6 cellular contexts compared by ENCODE assay signal in the genomic region with DNA sequence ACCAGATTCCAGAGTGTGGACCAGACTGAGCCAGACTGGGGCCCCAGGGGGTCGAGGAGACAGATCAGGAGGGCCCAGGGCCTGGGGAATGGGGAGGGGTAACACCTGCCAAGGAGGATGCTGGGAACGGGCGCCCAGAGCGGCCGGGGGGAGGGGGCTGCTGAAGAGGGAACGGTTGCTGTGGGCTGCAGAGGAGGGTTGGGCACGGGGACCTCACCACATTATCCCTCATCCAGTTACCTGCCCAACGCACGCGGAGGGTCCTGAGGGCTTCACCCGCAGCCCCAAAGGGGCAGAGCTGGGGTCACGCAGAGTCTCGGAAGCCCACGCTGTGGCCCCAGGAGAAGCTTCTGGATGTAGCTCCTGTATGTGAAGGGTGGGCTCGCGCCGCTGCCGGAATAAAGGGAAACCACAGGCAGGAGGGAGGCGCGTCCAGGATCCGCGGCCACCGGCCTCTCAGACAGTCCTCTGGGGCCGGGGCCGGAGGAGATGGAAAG. TPM values are rescaled to one million over a fixed set of nuclear protein-coding genes. Genes with fewer than 3 reads are reported as not detected.
A peak's percentile ranks its signal among the peaks of the same experiment; 100 is the strongest.
DNase-seq lines count a peak whose midpoint lies in the region; ATAC-seq and TF ChIP-seq lines count a peak whose summit lies in the region.

No MANE protein-coding gene starts in this region.

- peaks cover 22 to 23% of the 10 kb centered on the region in 2 donors for H3K4me1 ChIP-seq in adrenal gland (replicated peaks in 1 of 2)
- H3K4me1 ChIP-seq in muscle layer of duodenum (ENCODE audit: control insufficient read depth in 1 of 2, insufficient read depth in 2 of 2, low read length in 2 of 2), result peaks cover 4 to 27% of the 10 kb centered on the region in 2 donors

- H3K27ac ChIP-seq in adrenal gland, result peak overlapping the region in 3 of 5 donors; percentile 27 to 95 (median 73)
- no peak overlapping the region for H3K27ac ChIP-seq in muscle layer of duodenum (ENCODE audit: low read length)

- peak in 4 of 7 donors; percentile 21 to 50 (median 40) for DNase-seq in adrenal gland
- DNase-seq in HPDE6-E6E7 (ENCODE audit: extremely low spot score), result no peak

- H3K9me3 ChIP-seq in adrenal gland (replicated peaks in 1 of 3) (no peaks in the 10 kb centered on the region), muscle layer of duodenum (ENCODE audit: control insufficient read depth in 1 of 2, low read length in 2 of 2) (no peaks in the 10 kb centered on the region)

- peak; percentile 17 for ATAC-seq in HG03064 (IDR thresholded peaks at IDR 0.05; ENCODE audit: low read depth, unreplicated experiment)
- no peak for ATAC-seq in HG02610 (IDR thresholded peaks at IDR 0.05; ENCODE audit: unreplicated experiment)
- no peak for ATAC-seq in HG03097 (IDR thresholded peaks at IDR 0.05; ENCODE audit: low FRiP score, unreplicated experiment)

- H3K36me3 ChIP-seq in adrenal gland (replicated peaks in 1 of 2) (peaks cover 0 to 7% of the 10 kb centered on the region in 2 donors), muscle layer of duodenum (ENCODE audit: control insufficient read depth in 1 of 2, insufficient read depth in 2 of 2, low read length in 2 of 2) (peaks cover 0 to 24% of the 10 kb centered on the region in 2 donors)

- intact Hi-C loops in adrenal gland (cut with DNase I), result no loop called here

- no peak for TF ChIP-seq CTCF in adrenal gland (IDR thresholded peaks at IDR 0.05)

- WGBS in adrenal gland, 4 donors, result 11 to 25% (median 17%) methylated on average over 11 to 25 of the region's 25 CpGs

- H3K4me3 ChIP-seq in adrenal gland (peak overlapping the region in 2 of 4 donors; percentile 59 to 71), muscle layer of duodenum (ENCODE audit: low read depth in 1 of 2, low read length in 2 of 2) (peak overlapping the region; percentile 50 to 82)

- no peak for TF ChIP-seq POLR2A in adrenal gland (IDR thresholded peaks at IDR 0.05)

- H3K27me3 ChIP-seq in adrenal gland (no peaks in the 10 kb centered on the region), muscle layer of duodenum (ENCODE audit: low read depth, low read length) (no peaks in the 10 kb centered on the region)

RNA-seq across cellular contexts. Expression of gene SELENOO, which starts 0.9 kb away (rescaled TPM):
- total RNA-seq in adrenal gland, result 10 to 100 TPM; 28.2 to 52.0 (median 33.9) TPM
- polyA plus RNA-seq in adrenal gland, result 10 to 100 TPM in 2 of 3 donors, 1 to 10 TPM in 1; 1.9 to 89.0 (median 73.5) TPM

RNA-seq across cellular contexts. Expression of gene TRABD, which starts 14.2 kb away (rescaled TPM):
- 10 to 100 TPM; 13.5 to 46.8 (median 28.9) TPM for total RNA-seq in adrenal gland
- 10 to 100 TPM in 2 of 3 donors, 1 to 10 TPM in 1; 3.0 to 79.0 (median 48.9) TPM for polyA plus RNA-seq in adrenal gland

RNA-seq across cellular contexts. Expression of gene PANX2, which starts 29.4 kb away (rescaled TPM):
- total RNA-seq in adrenal gland, result 1 to 10 TPM in 2 of 8 donors, under 1 TPM in 6; 0.26 to 2.6 (median 0.61) TPM
- polyA plus RNA-seq in adrenal gland, result 1 to 10 TPM in 2 of 3 donors, under 1 TPM in 1; 0.22 to 4.1 (median 2.0) TPM

RNA-seq across cellular contexts. Expression of gene TUBGCP6, which starts 44.9 kb away (rescaled TPM):
- total RNA-seq in adrenal gland, result 10 to 100 TPM; 23.6 to 64.8 (median 47.4) TPM
- 100 to 1,000 TPM in 2 of 3 donors, 1 to 10 TPM in 1; 8.3 to 171 (median 111) TPM for polyA plus RNA-seq in adrenal gland

RNA-seq across cellular contexts. Expression of gene HDAC10, which starts 51.2 kb away (rescaled TPM):
- total RNA-seq in adrenal gland, result 10 to 100 TPM; 13.9 to 72.1 (median 41.5) TPM
- polyA plus RNA-seq in adrenal gland, result 100 to 1,000 TPM in 1 of 3 donors, 10 to 100 TPM in 1, 1 to 10 TPM in 1; 2.0 to 179 (median 79.3) TPM
